Comparison of ENCODE assay signal across 8 cellular contexts in the genomic region with DNA sequence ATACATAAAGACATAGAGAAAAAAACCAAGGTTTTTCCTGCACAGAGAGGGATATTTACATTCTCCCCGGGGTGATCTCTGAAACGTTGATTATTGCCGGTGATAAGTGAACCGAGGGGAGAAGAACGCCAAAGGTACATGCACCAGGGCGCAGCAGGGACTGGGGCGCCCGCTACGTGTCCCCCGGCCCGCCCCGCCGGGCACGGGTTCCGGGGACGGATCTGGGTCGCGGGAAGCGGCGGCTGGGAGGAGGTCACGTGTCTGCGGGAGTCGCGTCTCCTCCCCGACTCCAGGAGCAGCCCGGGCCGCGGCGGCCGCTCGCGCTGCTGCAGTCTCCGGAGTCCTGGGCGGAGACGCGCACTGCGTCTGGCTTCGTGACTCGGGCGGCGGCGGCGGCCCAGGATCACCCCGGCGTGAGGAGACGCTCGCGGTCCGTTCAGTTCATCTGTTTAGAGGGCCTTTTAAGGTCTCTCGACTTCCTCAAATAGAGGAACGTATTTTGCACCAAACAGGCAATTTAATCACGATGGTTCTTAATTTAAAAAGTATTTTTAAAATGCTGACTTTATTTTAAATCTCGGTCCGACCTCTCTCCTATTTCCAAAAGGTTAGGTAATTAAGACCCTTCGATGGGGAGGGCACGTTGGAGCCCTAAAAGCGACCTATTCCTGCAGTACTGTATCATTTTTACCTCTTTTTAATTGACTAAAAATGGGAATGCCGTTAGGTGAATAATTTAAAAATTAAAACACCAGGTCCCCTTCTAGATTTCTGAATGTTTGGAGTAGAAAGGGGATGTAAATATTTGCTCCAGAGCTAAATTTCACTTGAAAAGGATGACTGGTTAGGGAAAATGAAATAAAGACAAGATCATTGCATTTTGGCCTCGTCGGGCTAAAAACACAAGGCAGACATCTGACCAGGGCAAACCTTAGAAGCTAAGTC. TPM values are rescaled to one million over a fixed set of nuclear protein-coding genes. Genes with fewer than 3 reads are reported as not detected.
DNase-seq lines count a peak whose midpoint lies in the region; ATAC-seq lines count a peak whose summit lies in the region.

No MANE protein-coding gene starts in this region.

- peak; percentile 14 for DNase-seq in activated gamma-delta T cell (lab: John Stamatoyannopoulos, UW)
- no peak for DNase-seq in activated gamma-delta T cell treated with Interleukin-2 at 50 U/mL for 16 hours
- peak; percentile 75 for DNase-seq in NCI-H2171 treated with DMSO at 0.1 percent for 48 hours (lab: John Stamatoyannopoulos, UW)
- peak; percentile 29 for DNase-seq in activated T-cell treated with anti-CD3 and anti-CD28 coated beads, Interleukin-2, amount 50 U/mL, for 1 hour
- peak; percentile 69 for DNase-seq in fibroblast of gingiva (ENCODE audit: low read depth)
- DNase-seq in mucosa of gallbladder (ENCODE audit: low spot score): peak; percentile 90

- H3K4me1 ChIP-seq in thymus (ENCODE audit: control insufficient read depth, insufficient read depth, low read length): peaks cover 19% of the 10 kb centered on the region

- ATAC-seq in HG02678 (IDR thresholded peaks at IDR 0.05; ENCODE audit: unreplicated experiment): peak; percentile 39

- peak overlapping the region; percentile 81 for H3K27ac ChIP-seq in thymus (ENCODE audit: low read depth)

- WGBS in thymus: 4% methylated on average over 60 of the region's 60 CpGs

- H3K27me3 ChIP-seq in thymus (ENCODE audit: control insufficient read depth, insufficient read depth): peaks cover 75% of the 10 kb centered on the region

- H3K4me3 ChIP-seq in thymus (ENCODE audit: low read length): peak overlapping the region; percentile 53

- H3K9me3 ChIP-seq in thymus (ENCODE audit: control insufficient read depth): no peaks in the 10 kb centered on the region

- no peaks in the 10 kb centered on the region for H3K36me3 ChIP-seq in thymus (ENCODE audit: control insufficient read depth, insufficient read depth)

RNA-seq across cellular contexts. Expression of a gene that starts 1.8 kb away (rescaled TPM):
- total RNA-seq in mucosa of gallbladder: 99.6 TPM
- polyA plus RNA-seq in thymus: 9.8 TPM
